ENCODE assay signal across 8 cellular contexts in the genomic region with DNA sequence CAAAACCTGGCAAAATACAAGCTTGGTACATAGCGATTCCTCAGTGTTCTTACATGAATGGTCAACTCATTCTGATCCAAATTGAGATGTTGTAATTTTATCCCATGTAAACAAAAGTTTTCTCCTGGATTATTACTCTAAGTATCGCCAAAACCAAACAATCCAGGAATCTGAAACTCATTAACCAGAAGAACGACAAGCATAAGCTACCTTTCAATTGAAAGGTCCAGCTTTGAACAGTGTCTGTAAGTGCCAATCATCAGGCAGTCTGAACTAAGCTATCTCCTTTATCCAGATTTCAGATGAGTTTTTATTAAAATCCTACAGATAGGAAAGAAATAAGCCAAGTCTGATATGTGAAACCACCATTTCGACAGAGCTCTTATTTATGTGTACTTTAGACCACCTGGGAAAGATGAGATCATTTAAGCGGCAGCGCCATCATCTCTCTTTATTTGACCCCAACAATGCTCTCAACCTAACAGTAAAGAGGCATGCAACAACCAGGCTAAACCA. TPM values are rescaled to one million over a fixed set of nuclear protein-coding genes. Genes with fewer than 3 reads are reported as not detected.
DNase-seq lines count a peak whose midpoint lies in the region; ATAC-seq, FAIRE-seq and TF ChIP-seq lines count a peak whose summit lies in the region.

No MANE protein-coding gene starts in this region.

- no peaks in the 10 kb centered on the region for H3K36me3 ChIP-seq in astrocyte (ENCODE audit: insufficient read depth, low read length)

- H3K4me2 ChIP-seq in astrocyte (ENCODE audit: low read length): peak overlapping the region; percentile 96

- peaks cover 67% of the 10 kb centered on the region for H3K79me2 ChIP-seq in astrocyte (ENCODE audit: insufficient read depth, low read length)

- peaks cover 28% of the 10 kb centered on the region for H3K4me1 ChIP-seq in astrocyte (ENCODE audit: insufficient read depth, low read length)

- H3K36me3 Mint-ChIP-seq in astrocyte (ENCODE audit: low read depth, unreplicated experiment): peaks cover 4% of the 10 kb centered on the region
- peaks cover 1% of the 10 kb centered on the region for H3K36me3 Mint-ChIP-seq in memory B cell

- no peak for FAIRE-seq in astrocyte (lab: Jason Lieb, UNC)

- H3K27ac ChIP-seq in 22Rv1 (peak overlapping the region; percentile 96), astrocyte (ENCODE audit: low read depth, low read length) (peak overlapping the region; percentile 91)

- H3K4me3 Mint-ChIP-seq in astrocyte (ENCODE audit: unreplicated experiment) (peak overlapping the region; percentile 90), memory B cell (peak overlapping the region; percentile 94)

- H3K4me1 Mint-ChIP-seq in astrocyte (ENCODE audit: low read depth, unreplicated experiment) (peaks cover 24% of the 10 kb centered on the region), memory B cell (peaks cover 42% of the 10 kb centered on the region)

- DNase-seq in HCEC 1CT (peak; percentile 14), astrocyte (ENCODE audit: low read depth) (no peak), memory B cell (ENCODE audit: low spot score in 2 of 2) (no peak), kidney glomerular epithelial cell (lab: John Stamatoyannopoulos, UW) (no peak), NCI-H1436 treated with DMSO at 0.1 percent for 48 hours (lab: John Stamatoyannopoulos, UW) (no peak), GM13977 (ENCODE audit: low spot score) (no peak)
- no peak for DNase-seq in stimulated activated CD4-positive, alpha-beta T cell treated with anti-CD3 and anti-CD28 coated beads, Interleukin-2, amount 100 ng/mL, for 48 hours

- peak overlapping the region; percentile 16 for H2AFZ ChIP-seq in astrocyte (ENCODE audit: low read depth, low read length)

- no peaks in the 10 kb centered on the region for H3K27me3 ChIP-seq in astrocyte (ENCODE audit: insufficient read depth, low read length)

- H3K9ac ChIP-seq in astrocyte (ENCODE audit: low read length): peak overlapping the region; percentile 99

- H3K27me3 Mint-ChIP-seq in astrocyte (ENCODE audit: low read depth, unreplicated experiment): no peaks in the 10 kb centered on the region
- H3K27me3 Mint-ChIP-seq in memory B cell: no peaks in the 10 kb centered on the region

- TF ChIP-seq CTCF in 22Rv1 (IDR thresholded peaks at IDR 0.05) (no peak), astrocyte (IDR thresholded peaks at IDR 0.05; ENCODE audit: insufficient read depth, low read depth, low read length) (no peak), GM13977 (IDR thresholded peaks at IDR 0.05; ENCODE audit: extremely low read depth, insufficient read depth, missing control alignments) (no peak)

- H3K27ac Mint-ChIP-seq in astrocyte (ENCODE audit: unreplicated experiment): peak overlapping the region; percentile 97
- H3K27ac Mint-ChIP-seq in memory B cell: peak overlapping the region; percentile 78

- H3K9me3 Mint-ChIP-seq in astrocyte (ENCODE audit: unreplicated experiment): no peaks in the 10 kb centered on the region
- H3K9me3 Mint-ChIP-seq in memory B cell: peaks cover 2% of the 10 kb centered on the region

- peaks cover 57% of the 10 kb centered on the region for H4K20me1 ChIP-seq in astrocyte (ENCODE audit: insufficient read depth, low read length)

- H3K4me3 ChIP-seq in astrocyte (ENCODE audit: insufficient read depth, low read depth, low read length): peak overlapping the region; percentile 99

- ATAC-seq in memory B cell (ENCODE audit: low read depth): peak; percentile 18

- in situ Hi-C loops in GM13977 (cut with MboI; ENCODE audit: low pct_unique_long_range_greater_than_20kb, low sequenced_read_pairs, unreplicated experiment): loop anchor here (25.0 kb wide), 1 partner anchor 108 kb away; no protein-coding TSS in a partner anchor

- H3K9me3 ChIP-seq in astrocyte (ENCODE audit: insufficient read depth, low read depth, low read length): no peaks in the 10 kb centered on the region

RNA-seq across cellular contexts. Expression of gene MEX3C, which starts 2.3 kb away (rescaled TPM):
- total RNA-seq in astrocyte: 72.2 TPM in 2 replicates
